ENCODE assay signal across 21 cellular contexts in genomic region chr14:89207925-89208328, GRCh38.
DNase-seq lines count a peak whose midpoint lies in the region; ATAC-seq, FAIRE-seq and TF ChIP-seq lines count a peak whose summit lies in the region.
"Had no signal": no experiment of that assay in that cellular context is flagged by ENCODE, and none has a peak within 500 bp of the region (broad histone marks: within the 10 kb centered on the region; RNA-seq: fewer than 3 reads in every experiment).

No MANE protein-coding gene starts in this region.

- H3K4me3 Mint-ChIP-seq in endodermal cell, result no peak overlapping the region
- no peak overlapping the region for H3K4me3 Mint-ChIP-seq in stimulated activated naive B cell treated with anti-CD40 and anti-IgM and Interleukin-4, amounts not matched to agents 10 μg/mL and 1 μg/mL and 100 μg/mL, for 72 hours
- H3K4me3 Mint-ChIP-seq: activated naive CD8-positive, alpha-beta T cell treated with anti-CD3 and anti-CD28 coated beads, Interleukin-2, amount 50 U/mL, for 24 hours; activated T-cell treated with anti-CD3 and anti-CD28 coated beads, Interleukin-2, amount 50 U/mL, for 24 hours had no signal

- BruUV-seq in HepG2 (replicated peaks; lab: Mats Ljungman, UMichigan), result no TSS peak
- no TSS peak for BruUV-seq in PC-3 (replicated peaks; lab: Mats Ljungman, UMichigan)

- no peak for TF ChIP-seq RAD21 in HepG2 (CRISPR knock-in tag; IDR thresholded peaks at IDR 0.05)

- no peak for TF ChIP-seq EP300 in HepG2 (IDR thresholded peaks at IDR 0.05; ENCODE audit: low read depth in 2 of 2, low read length in 2 of 2)
- TF ChIP-seq EP300 in HepG2 (CRISPR knock-in tag; IDR thresholded peaks at IDR 0.05; ENCODE audit: borderline replicate concordance), result no peak

- H3K27me3 ChIP-seq in HepG2 (ENCODE audit: control insufficient read depth in 1 of 2, insufficient read depth in 2 of 2, low read length in 2 of 2) (no peaks in the 10 kb centered on the region), right lobe of liver (no peaks in the 10 kb centered on the region), endodermal cell (ENCODE audit: control insufficient read depth, insufficient read depth, low read length, poor library complexity, severe bottlenecking) (no peaks in the 10 kb centered on the region), PC-3 (ENCODE audit: low read length) (no peaks in the 10 kb centered on the region)
- H3K27me3 ChIP-seq: MG63, stomach had no signal

- peaks cover 11 to 27% of the 10 kb centered on the region in 2 experiments; a peak in 4 of 5 replicates for H3K36me3 ChIP-seq in HepG2 (replicated peaks in 1 of 2; ENCODE audit: control insufficient read depth in 1 of 2, insufficient read depth in 2 of 2, low read length in 2 of 2)
- peaks cover 0 to 2% (median 0%) of the 10 kb centered on the region in 4 donors for H3K36me3 ChIP-seq in right lobe of liver
- peaks cover 8% of the 10 kb centered on the region for H3K36me3 ChIP-seq in endodermal cell (ENCODE audit: control insufficient read depth, insufficient read depth, low read length)
- no peaks in the 10 kb centered on the region for H3K36me3 ChIP-seq in PC-3 (ENCODE audit: low read depth, low read length)
- H3K36me3 ChIP-seq: MG63 had no signal

- H3K9me3 ChIP-seq in HepG2 (ENCODE audit: low read length) (no peaks in the 10 kb centered on the region), right lobe of liver (no peaks in the 10 kb centered on the region), endodermal cell (ENCODE audit: control insufficient read depth, low read length) (no peaks in the 10 kb centered on the region), PC-3 (ENCODE audit: low read length) (no peaks in the 10 kb centered on the region)
- H3K9me3 ChIP-seq: MG63 had no signal

- H3K27ac ChIP-seq in HepG2 (ENCODE audit: extremely low read length, insufficient read depth, low read length) (no peak overlapping the region), right lobe of liver (no peak overlapping the region), endodermal cell (ENCODE audit: low read depth, low read length) (no peak overlapping the region), PC-3 (ENCODE audit: low read length) (no peak overlapping the region)
- H3K27ac ChIP-seq: stomach had no signal

- CTCF ChIA-PET in HepG2 (lab: Yijun Ruan, JAX; ENCODE audit: low intra/inter-chr PET ratio, low total read pairs), result no interaction called here
- CTCF ChIA-PET in PC-3 (lab: Charles Lee), result no interaction called here

- H3K9me3 Mint-ChIP-seq in endodermal cell, result no peaks in the 10 kb centered on the region
- H3K9me3 Mint-ChIP-seq in stimulated activated naive B cell treated with anti-CD40 and anti-IgM and Interleukin-4, amounts not matched to agents 10 μg/mL and 1 μg/mL and 100 μg/mL, for 72 hours, result no peaks in the 10 kb centered on the region
- H3K9me3 Mint-ChIP-seq: activated naive CD8-positive, alpha-beta T cell treated with anti-CD3 and anti-CD28 coated beads, Interleukin-2, amount 50 U/mL, for 24 hours; activated T-cell treated with anti-CD3 and anti-CD28 coated beads, Interleukin-2, amount 50 U/mL, for 24 hours had no signal

- POLR2A ChIA-PET in HepG2 (lab: Yijun Ruan, JAX), result no interaction called here
- POLR2A ChIA-PET in PC-3 (lab: Charles Lee; ENCODE audit: unreplicated experiment), result no interaction called here

- TF ChIP-seq CTCF in HepG2 (CRISPR knock-in tag; IDR thresholded peaks at IDR 0.05) (peak; percentile 8; the same call in 1 of the 2 replicates), right lobe of liver (IDR thresholded peaks at IDR 0.05) (no peak), endodermal cell (conservative IDR thresholded peaks at IDR 0.05) (peak; percentile 48), PC-3 (conservative IDR thresholded peaks at IDR 0.05; ENCODE audit: low read depth, low read length) (no peak)

- no peak overlapping the region for H3K27ac Mint-ChIP-seq in endodermal cell
- no peak overlapping the region for H3K27ac Mint-ChIP-seq in stimulated activated naive B cell treated with anti-CD40 and anti-IgM and Interleukin-4, amounts not matched to agents 10 μg/mL and 1 μg/mL and 100 μg/mL, for 72 hours
- H3K27ac Mint-ChIP-seq: activated naive CD8-positive, alpha-beta T cell treated with anti-CD3 and anti-CD28 coated beads, Interleukin-2, amount 50 U/mL, for 24 hours; activated T-cell treated with anti-CD3 and anti-CD28 coated beads, Interleukin-2, amount 50 U/mL, for 24 hours had no signal

- H3K9me2 ChIP-seq in PC-3 (replicated peaks; ENCODE audit: low read length), result no peaks in the 10 kb centered on the region

- 100% methylated on average over 7 of the region's 7 CpGs for WGBS in HepG2 (ENCODE audit: low lambda C conversion rate)
- WGBS in right lobe of liver (ENCODE audit: insufficient coverage, low coverage, low lambda C conversion rate, missing lambda C conversion rate), result 90% methylated on average over 6 of the region's 7 CpGs
- 73 to 89% methylated on average over 7 of the region's 7 CpGs for WGBS in endodermal cell (ENCODE audit: insufficient coverage in 1 of 2, insufficient read length in 1 of 2), 2 experiments

- intact Hi-C loops in HepG2 (cut with micrococcal nuclease; ENCODE audit: unreplicated experiment) (no loop called here), right lobe of liver (cut with DNase I) (no loop called here), PC-3 (cut with micrococcal nuclease) (no loop called here)

- FAIRE-seq in HepG2 (lab: Jason Lieb, UNC), result peak; percentile 23
- FAIRE-seq: endometrium, frontal cortex, HTR-8/SVneo had no signal

- in situ Hi-C loops in HepG2 (cut with HindIII; ENCODE audit: extremely low pct_ligation_motif_present, low pct_unique_long_range_greater_than_20kb), result no loop called here

- peaks cover 23% of the 10 kb centered on the region for H3K36me3 Mint-ChIP-seq in endodermal cell (ENCODE audit: low read depth)
- H3K36me3 Mint-ChIP-seq in stimulated activated naive B cell treated with anti-CD40 and anti-IgM and Interleukin-4, amounts not matched to agents 10 μg/mL and 1 μg/mL and 100 μg/mL, for 72 hours, result peaks cover 37 to 65% of the 10 kb centered on the region in 2 donors

- no peaks in the 10 kb centered on the region for H3F3A ChIP-seq in PC-3 (ENCODE audit: low read length, unreplicated experiment)

- peaks cover 27% of the 10 kb centered on the region; the same call in 1 of the 2 replicates for H4K20me1 ChIP-seq in HepG2 (ENCODE audit: insufficient read depth, low read length)
- no peaks in the 10 kb centered on the region for H4K20me1 ChIP-seq in PC-3 (ENCODE audit: low read length)

- H3K4me2 ChIP-seq in HepG2 (ENCODE audit: low read depth, low read length), result no peak overlapping the region
- no peak overlapping the region for H3K4me2 ChIP-seq in PC-3 (ENCODE audit: low read length)
- H3K4me2 ChIP-seq: smooth muscle cell had no signal

- no peak overlapping the region for H2AFZ ChIP-seq in HepG2 (ENCODE audit: low read length)
- H2AFZ ChIP-seq in PC-3 (ENCODE audit: low read length), result no peak overlapping the region

- H3K27me3 Mint-ChIP-seq in endodermal cell (ENCODE audit: insufficient read depth), result no peaks in the 10 kb centered on the region
- H3K27me3 Mint-ChIP-seq in stimulated activated naive B cell treated with anti-CD40 and anti-IgM and Interleukin-4, amounts not matched to agents 10 μg/mL and 1 μg/mL and 100 μg/mL, for 72 hours, result no peaks in the 10 kb centered on the region
- H3K27me3 Mint-ChIP-seq: activated naive CD8-positive, alpha-beta T cell treated with anti-CD3 and anti-CD28 coated beads, Interleukin-2, amount 50 U/mL, for 24 hours; activated T-cell treated with anti-CD3 and anti-CD28 coated beads, Interleukin-2, amount 50 U/mL, for 24 hours had no signal

- peaks cover 27% of the 10 kb centered on the region for H3K4me1 Mint-ChIP-seq in endodermal cell
- peaks cover 20 to 53% of the 10 kb centered on the region in 2 donors for H3K4me1 Mint-ChIP-seq in stimulated activated naive B cell treated with anti-CD40 and anti-IgM and Interleukin-4, amounts not matched to agents 10 μg/mL and 1 μg/mL and 100 μg/mL, for 72 hours

- peak; percentile 46 for ATAC-seq in HepG2
- ATAC-seq in right lobe of liver, result no peak
- ATAC-seq in stimulated activated naive B cell treated with anti-CD40 and anti-IgM and Interleukin-4, amounts not matched to agents 10 μg/mL and 1 μg/mL and 100 μg/mL, for 72 hours (replicated peaks), result peak; percentile 55 to 81
- no peak for ATAC-seq in HG03139 (IDR thresholded peaks at IDR 0.05; ENCODE audit: unreplicated experiment)
- ATAC-seq in PC-3, result no peak; the same call in 1 of the 2 replicates
- ATAC-seq: activated naive CD8-positive, alpha-beta T cell treated with anti-CD3 and anti-CD28 coated beads, Interleukin-2, amount 50 U/mL, for 24 hours had no signal

- H3K4me1 ChIP-seq in HepG2 (ENCODE audit: insufficient read depth, low read length), result peaks cover 15% of the 10 kb centered on the region
- no peaks in the 10 kb centered on the region for H3K4me1 ChIP-seq in right lobe of liver
- peaks cover 13% of the 10 kb centered on the region for H3K4me1 ChIP-seq in endodermal cell (ENCODE audit: control insufficient read depth, insufficient read depth, low read length)
- no peaks in the 10 kb centered on the region for H3K4me1 ChIP-seq in PC-3 (ENCODE audit: insufficient read depth, low read length)

- H3K9ac ChIP-seq in HepG2 (ENCODE audit: insufficient read depth, low read depth, low read length), result no peak overlapping the region
- H3K9ac ChIP-seq in endodermal cell (ENCODE audit: extremely low read depth, low read length, poor library complexity, severe bottlenecking), result no peak overlapping the region
- no peak overlapping the region for H3K9ac ChIP-seq in PC-3 (ENCODE audit: low read length)

- DNase-seq in HepG2 (ENCODE audit: low spot score) (no peak), right lobe of liver (no peak), NCI-H2227 (lab: John Stamatoyannopoulos, UW; ENCODE audit: unreplicated experiment) (peak; percentile 87), endodermal cell (peak; percentile 61), PC-3 (no peak)
- no peak for DNase-seq in stimulated activated naive B cell treated with anti-CD40 and anti-IgM and Interleukin-4, amounts not matched to agents 10 μg/mL and 1 μg/mL and 100 μg/mL, for 72 hours
- DNase-seq in activated T-cell treated with anti-CD3 and anti-CD28 coated beads, Interleukin-2, amount 50 U/mL, for 48 hours, result no peak
- DNase-seq: activated CD4-positive, alpha-beta T cell treated with anti-CD3 and anti-CD28 coated beads for 48 hours; activated naive CD8-positive, alpha-beta T cell treated with anti-CD3 and anti-CD28 coated beads, Interleukin-2, amount 50 U/mL, for 24 hours; activated T-cell treated with anti-CD3 and anti-CD28 coated beads, Interleukin-2, amount 50 U/mL, for 24 hours; Calu3; central memory CD4-positive, alpha-beta T cell; MG63; midbrain; stomach; T-helper 1 cell had no signal

- no peak overlapping the region for H3K4me3 ChIP-seq in HepG2 (replicated peaks in 1 of 3; ENCODE audit: insufficient read depth in 1 of 3, low read depth in 2 of 3, low read length in 3 of 3)
- H3K4me3 ChIP-seq in right lobe of liver, result no peak overlapping the region
- no peak overlapping the region for H3K4me3 ChIP-seq in endodermal cell (ENCODE audit: low read length)
- no peak overlapping the region for H3K4me3 ChIP-seq in PC-3 (ENCODE audit: low read length)
- H3K4me3 ChIP-seq: MG63, smooth muscle cell, stomach had no signal

- H3K79me2 ChIP-seq in HepG2 (ENCODE audit: insufficient read depth, low read length) (peaks cover 6% of the 10 kb centered on the region), PC-3 (ENCODE audit: low read length) (no peaks in the 10 kb centered on the region)

- TF ChIP-seq POLR2A in HepG2 (IDR thresholded peaks at IDR 0.05; ENCODE audit: insufficient read depth in 1 of 2, low read depth in 2 of 2, low read length in 2 of 2), result no peak
- no peak for TF ChIP-seq POLR2A in right lobe of liver (IDR thresholded peaks at IDR 0.05)

Comparison
In these comparisons a context has a peak if more than half of its experiments do, and no peak if none do; other contexts are left out.
1. ATAC-seq: peak in HepG2 (single experiment) and stimulated activated naive B cell treated with anti-CD40 and anti-IgM and Interleukin-4, amounts not matched to agents 10 μg/mL and 1 μg/mL and 100 μg/mL, for 72 hours (2 of 2); none in right lobe of liver (0 of 4), HG03139 (single experiment) and PC-3 (single experiment).
2. CTCF ChIP-seq: peak in HepG2 (single experiment) and endodermal cell (single experiment); none in right lobe of liver (0 of 4) and PC-3 (single experiment).
3. DNase-seq: peak in NCI-H2227 (single experiment) and endodermal cell (single experiment); none in HepG2 (single experiment), right lobe of liver (0 of 3), stimulated activated naive B cell treated with anti-CD40 and anti-IgM and Interleukin-4, amounts not matched to agents 10 μg/mL and 1 μg/mL and 100 μg/mL, for 72 hours (single experiment), PC-3 (single experiment) and activated T-cell treated with anti-CD3 and anti-CD28 coated beads, Interleukin-2, amount 50 U/mL, for 48 hours (0 of 2).